In the genomic region with DNA sequence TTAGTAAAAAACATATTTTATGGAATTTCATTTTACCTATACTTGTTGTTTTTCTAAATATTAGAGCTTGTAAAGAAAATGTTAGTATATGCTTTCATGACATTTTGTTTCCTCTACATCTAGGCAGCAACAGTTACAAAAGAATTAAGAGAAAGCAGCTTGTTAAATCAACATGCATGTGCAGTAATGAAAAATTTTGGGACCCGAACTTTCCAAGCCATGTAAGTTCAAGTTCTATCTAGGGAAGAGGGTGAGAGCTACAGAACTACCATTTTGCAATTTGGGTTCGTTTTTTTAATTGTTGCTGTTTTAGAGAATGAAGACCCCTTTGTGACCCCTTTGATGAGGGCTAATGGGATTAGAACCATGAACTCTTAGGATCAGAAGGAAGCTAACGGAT, we compare ENCODE assay signal across 1 cellular context.
A peak's percentile ranks its signal among the peaks of the same experiment; 100 is the strongest.
TF ChIP-seq lines count a peak whose summit lies in the region.

No MANE protein-coding gene starts in this region.

TF ChIP-seq in HepG2, 621 proteins besides CTCF, POLR2A, EP300 and RAD21:
- TF ChIP-seq, protein P1, sequence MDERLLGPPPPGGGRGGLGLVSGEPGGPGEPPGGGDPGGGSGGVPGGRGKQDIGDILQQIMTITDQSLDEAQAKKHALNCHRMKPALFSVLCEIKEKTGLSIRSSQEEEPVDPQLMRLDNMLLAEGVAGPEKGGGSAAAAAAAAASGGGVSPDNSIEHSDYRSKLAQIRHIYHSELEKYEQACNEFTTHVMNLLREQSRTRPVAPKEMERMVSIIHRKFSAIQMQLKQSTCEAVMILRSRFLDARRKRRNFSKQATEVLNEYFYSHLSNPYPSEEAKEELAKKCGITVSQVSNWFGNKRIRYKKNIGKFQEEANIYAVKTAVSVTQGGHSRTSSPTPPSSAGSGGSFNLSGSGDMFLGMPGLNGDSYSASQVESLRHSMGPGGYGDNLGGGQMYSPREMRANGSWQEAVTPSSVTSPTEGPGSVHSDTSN (CRISPR knock-in tag; IDR thresholded peaks at IDR 0.05): no peak
- TF ChIP-seq FOXA3 (CRISPR knock-in tag; IDR thresholded peaks at IDR 0.05) (no peak), RBM22 (optimal IDR thresholded peaks at IDR 0.05; ENCODE audit: low read length) (peak; percentile 69), IRX3 (CRISPR knock-in tag; IDR thresholded peaks at IDR 0.05; ENCODE audit: borderline replicate concordance, low read depth) (no peak), MBD4 (IDR thresholded peaks at IDR 0.05; ENCODE audit: borderline replicate concordance, low read length) (peak; percentile 81; the same call in 1 of the 2 replicates), ZSCAN29 (CRISPR knock-in tag; conservative IDR thresholded peaks at IDR 0.05) (no peak), ZNF629 (CRISPR knock-in tag; conservative IDR thresholded peaks at IDR 0.05) (no peak), PHF5A (CRISPR knock-in tag; IDR thresholded peaks at IDR 0.05; ENCODE audit: low read depth, unreplicated experiment) (peak; percentile 22), ZNF510 (CRISPR knock-in tag; IDR thresholded peaks at IDR 0.05; ENCODE audit: low read depth) (no peak), POLR2AphosphoS5 (IDR thresholded peaks at IDR 0.05; ENCODE audit: low read depth, low read length) (peak; percentile 56), AGO2 (optimal IDR thresholded peaks at IDR 0.05; ENCODE audit: low read depth, low read length) (peak; percentile 5), SSRP1 (CRISPR knock-in tag; IDR thresholded peaks at IDR 0.05) (0 out of 2 replicates have a peak, but pooled peaks have one; percentile 52), RBFOX2 (IDR thresholded peaks at IDR 0.05; ENCODE audit: low read depth, low read length) (0 out of 2 replicates have a peak, but pooled peaks have one; percentile 20)
- TF ChIP-seq, protein P2, sequence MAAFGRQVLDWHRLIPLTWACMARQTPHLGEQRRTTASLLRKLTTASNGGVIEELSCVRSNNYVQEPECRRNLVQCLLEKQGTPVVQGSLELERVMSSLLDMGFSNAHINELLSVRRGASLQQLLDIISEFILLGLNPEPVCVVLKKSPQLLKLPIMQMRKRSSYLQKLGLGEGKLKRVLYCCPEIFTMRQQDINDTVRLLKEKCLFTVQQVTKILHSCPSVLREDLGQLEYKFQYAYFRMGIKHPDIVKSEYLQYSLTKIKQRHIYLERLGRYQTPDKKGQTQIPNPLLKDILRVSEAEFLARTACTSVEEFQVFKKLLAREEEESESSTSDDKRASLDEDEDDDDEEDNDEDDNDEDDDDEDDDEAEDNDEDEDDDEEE (CRISPR knock-in tag; IDR thresholded peaks at IDR 0.05): no peak
- TF ChIP-seq, protein P3, sequence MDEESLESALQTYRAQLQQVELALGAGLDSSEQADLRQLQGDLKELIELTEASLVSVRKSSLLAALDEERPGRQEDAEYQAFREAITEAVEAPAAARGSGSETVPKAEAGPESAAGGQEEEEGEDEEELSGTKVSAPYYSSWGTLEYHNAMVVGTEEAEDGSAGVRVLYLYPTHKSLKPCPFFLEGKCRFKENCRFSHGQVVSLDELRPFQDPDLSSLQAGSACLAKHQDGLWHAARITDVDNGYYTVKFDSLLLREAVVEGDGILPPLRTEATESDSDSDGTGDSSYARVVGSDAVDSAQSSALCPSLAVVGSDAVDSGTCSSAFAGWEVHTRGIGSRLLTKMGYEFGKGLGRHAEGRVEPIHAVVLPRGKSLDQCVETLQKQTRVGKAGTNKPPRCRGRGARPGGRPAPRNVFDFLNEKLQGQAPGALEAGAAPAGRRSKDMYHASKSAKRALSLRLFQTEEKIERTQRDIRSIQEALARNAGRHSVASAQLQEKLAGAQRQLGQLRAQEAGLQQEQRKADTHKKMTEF (CRISPR knock-in tag; IDR thresholded peaks at IDR 0.05): peak; percentile 4; the same call in 1 of the 2 replicates
- TF ChIP-seq, protein P4, sequence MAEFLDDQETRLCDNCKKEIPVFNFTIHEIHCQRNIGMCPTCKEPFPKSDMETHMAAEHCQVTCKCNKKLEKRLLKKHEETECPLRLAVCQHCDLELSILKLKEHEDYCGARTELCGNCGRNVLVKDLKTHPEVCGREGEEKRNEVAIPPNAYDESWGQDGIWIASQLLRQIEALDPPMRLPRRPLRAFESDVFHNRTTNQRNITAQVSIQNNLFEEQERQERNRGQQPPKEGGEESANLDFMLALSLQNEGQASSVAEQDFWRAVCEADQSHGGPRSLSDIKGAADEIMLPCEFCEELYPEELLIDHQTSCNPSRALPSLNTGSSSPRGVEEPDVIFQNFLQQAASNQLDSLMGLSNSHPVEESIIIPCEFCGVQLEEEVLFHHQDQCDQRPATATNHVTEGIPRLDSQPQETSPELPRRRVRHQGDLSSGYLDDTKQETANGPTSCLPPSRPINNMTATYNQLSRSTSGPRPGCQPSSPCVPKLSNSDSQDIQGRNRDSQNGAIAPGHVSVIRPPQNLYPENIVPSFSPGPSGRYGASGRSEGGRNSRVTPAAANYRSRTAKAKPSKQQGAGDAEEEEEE (CRISPR knock-in tag; IDR thresholded peaks at IDR 0.05; ENCODE audit: borderline replicate concordance): no peak
- TF ChIP-seq, protein P5, sequence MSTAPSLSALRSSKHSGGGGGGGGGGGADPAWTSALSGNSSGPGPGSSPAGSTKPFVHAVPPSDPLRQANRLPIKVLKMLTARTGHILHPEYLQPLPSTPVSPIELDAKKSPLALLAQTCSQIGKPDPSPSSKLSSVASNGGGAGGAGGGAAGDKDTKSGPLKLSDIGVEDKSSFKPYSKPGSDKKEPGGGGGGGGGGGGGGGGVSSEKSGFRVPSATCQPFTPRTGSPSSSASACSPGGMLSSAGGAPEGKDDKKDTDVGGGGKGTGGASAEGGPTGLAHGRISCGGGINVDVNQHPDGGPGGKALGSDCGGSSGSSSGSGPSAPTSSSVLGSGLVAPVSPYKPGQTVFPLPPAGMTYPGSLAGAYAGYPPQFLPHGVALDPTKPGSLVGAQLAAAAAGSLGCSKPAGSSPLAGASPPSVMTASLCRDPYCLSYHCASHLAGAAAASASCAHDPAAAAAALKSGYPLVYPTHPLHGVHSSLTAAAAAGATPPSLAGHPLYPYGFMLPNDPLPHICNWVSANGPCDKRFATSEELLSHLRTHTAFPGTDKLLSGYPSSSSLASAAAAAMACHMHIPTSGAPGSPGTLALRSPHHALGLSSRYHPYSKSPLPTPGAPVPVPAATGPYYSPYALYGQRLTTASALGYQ (CRISPR knock-in tag; IDR thresholded peaks at IDR 0.05): no peak
- TF ChIP-seq, protein P6, sequence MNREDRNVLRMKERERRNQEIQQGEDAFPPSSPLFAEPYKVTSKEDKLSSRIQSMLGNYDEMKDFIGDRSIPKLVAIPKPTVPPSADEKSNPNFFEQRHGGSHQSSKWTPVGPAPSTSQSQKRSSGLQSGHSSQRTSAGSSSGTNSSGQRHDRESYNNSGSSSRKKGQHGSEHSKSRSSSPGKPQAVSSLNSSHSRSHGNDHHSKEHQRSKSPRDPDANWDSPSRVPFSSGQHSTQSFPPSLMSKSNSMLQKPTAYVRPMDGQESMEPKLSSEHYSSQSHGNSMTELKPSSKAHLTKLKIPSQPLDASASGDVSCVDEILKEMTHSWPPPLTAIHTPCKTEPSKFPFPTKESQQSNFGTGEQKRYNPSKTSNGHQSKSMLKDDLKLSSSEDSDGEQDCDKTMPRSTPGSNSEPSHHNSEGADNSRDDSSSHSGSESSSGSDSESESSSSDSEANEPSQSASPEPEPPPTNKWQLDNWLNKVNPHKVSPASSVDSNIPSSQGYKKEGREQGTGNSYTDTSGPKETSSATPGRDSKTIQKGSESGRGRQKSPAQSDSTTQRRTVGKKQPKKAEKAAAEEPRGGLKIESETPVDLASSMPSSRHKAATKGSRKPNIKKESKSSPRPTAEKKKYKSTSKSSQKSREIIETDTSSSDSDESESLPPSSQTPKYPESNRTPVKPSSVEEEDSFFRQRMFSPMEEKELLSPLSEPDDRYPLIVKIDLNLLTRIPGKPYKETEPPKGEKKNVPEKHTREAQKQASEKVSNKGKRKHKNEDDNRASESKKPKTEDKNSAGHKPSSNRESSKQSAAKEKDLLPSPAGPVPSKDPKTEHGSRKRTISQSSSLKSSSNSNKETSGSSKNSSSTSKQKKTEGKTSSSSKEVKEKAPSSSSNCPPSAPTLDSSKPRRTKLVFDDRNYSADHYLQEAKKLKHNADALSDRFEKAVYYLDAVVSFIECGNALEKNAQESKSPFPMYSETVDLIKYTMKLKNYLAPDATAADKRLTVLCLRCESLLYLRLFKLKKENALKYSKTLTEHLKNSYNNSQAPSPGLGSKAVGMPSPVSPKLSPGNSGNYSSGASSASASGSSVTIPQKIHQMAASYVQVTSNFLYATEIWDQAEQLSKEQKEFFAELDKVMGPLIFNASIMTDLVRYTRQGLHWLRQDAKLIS (CRISPR knock-in tag; IDR thresholded peaks at IDR 0.05): peak; percentile 77; the same call in 1 of the 2 replicates
- TF ChIP-seq, protein P7, sequence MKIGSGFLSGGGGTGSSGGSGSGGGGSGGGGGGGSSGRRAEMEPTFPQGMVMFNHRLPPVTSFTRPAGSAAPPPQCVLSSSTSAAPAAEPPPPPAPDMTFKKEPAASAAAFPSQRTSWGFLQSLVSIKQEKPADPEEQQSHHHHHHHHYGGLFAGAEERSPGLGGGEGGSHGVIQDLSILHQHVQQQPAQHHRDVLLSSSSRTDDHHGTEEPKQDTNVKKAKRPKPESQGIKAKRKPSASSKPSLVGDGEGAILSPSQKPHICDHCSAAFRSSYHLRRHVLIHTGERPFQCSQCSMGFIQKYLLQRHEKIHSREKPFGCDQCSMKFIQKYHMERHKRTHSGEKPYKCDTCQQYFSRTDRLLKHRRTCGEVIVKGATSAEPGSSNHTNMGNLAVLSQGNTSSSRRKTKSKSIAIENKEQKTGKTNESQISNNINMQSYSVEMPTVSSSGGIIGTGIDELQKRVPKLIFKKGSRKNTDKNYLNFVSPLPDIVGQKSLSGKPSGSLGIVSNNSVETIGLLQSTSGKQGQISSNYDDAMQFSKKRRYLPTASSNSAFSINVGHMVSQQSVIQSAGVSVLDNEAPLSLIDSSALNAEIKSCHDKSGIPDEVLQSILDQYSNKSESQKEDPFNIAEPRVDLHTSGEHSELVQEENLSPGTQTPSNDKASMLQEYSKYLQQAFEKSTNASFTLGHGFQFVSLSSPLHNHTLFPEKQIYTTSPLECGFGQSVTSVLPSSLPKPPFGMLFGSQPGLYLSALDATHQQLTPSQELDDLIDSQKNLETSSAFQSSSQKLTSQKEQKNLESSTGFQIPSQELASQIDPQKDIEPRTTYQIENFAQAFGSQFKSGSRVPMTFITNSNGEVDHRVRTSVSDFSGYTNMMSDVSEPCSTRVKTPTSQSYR (CRISPR knock-in tag; IDR thresholded peaks at IDR 0.05; ENCODE audit: borderline replicate concordance): no peak
